16 cellular contexts compared by ENCODE assay signal in genomic region chr16:14095883-14096551, GRCh38. TPM values are rescaled to one million over a fixed set of nuclear protein-coding genes. Genes with fewer than 3 reads are reported as not detected.
DNase-seq lines count a peak whose midpoint lies in the region; ATAC-seq and TF ChIP-seq lines count a peak whose summit lies in the region.
"Had no signal": no experiment of that assay in that cellular context is flagged by ENCODE, and none has a peak within 500 bp of the region (broad histone marks: within the 10 kb centered on the region; RNA-seq: fewer than 3 reads in every experiment).

No MANE protein-coding gene starts in this region.

- H3K27ac ChIP-seq in transverse colon (peak overlapping the region; percentile 63 to 83 (median 70)), SJCRH30 (no peak overlapping the region)

- H3K4me3 ChIP-seq in transverse colon (no peak overlapping the region), SJCRH30 (no peak overlapping the region)
- H3K4me3 ChIP-seq: esophagus muscularis mucosa, heart right ventricle had no signal

- TF ChIP-seq EP300 in transverse colon (IDR thresholded peaks at IDR 0.05; ENCODE audit: low read depth), result no peak

- H3K36me3 Mint-ChIP-seq in activated CD4-positive, alpha-beta T cell treated with anti-CD3 and anti-CD28 coated beads, Interleukin-2, amount 10 ng/mL, durations not matched to agents 24 days and 14 days (ENCODE audit: low read depth), result no peaks in the 10 kb centered on the region

- H3K4me1 Mint-ChIP-seq in activated CD4-positive, alpha-beta T cell treated with anti-CD3 and anti-CD28 coated beads, Interleukin-2, amount 10 ng/mL, durations not matched to agents 24 days and 14 days, result no peaks in the 10 kb centered on the region

- TF ChIP-seq CTCF in transverse colon (IDR thresholded peaks at IDR 0.05), result no peak

- H3K27me3 ChIP-seq in transverse colon (no peaks in the 10 kb centered on the region), SJCRH30 (no peaks in the 10 kb centered on the region)
- H3K27me3 ChIP-seq: BE2C, esophagus muscularis mucosa, heart right ventricle had no signal

- no peaks in the 10 kb centered on the region for H3K27me3 Mint-ChIP-seq in activated CD4-positive, alpha-beta T cell treated with anti-CD3 and anti-CD28 coated beads, Interleukin-2, amount 10 ng/mL, durations not matched to agents 24 days and 14 days
- H3K27me3 Mint-ChIP-seq: dendritic cell treated with granulocyte-macrophage colony-stimulating factor and Interleukin-4, amounts not matched to agents 40 ng/mL and 50 ng/mL, for 4 days had no signal

- H3K9me3 Mint-ChIP-seq in activated CD4-positive, alpha-beta T cell treated with anti-CD3 and anti-CD28 coated beads, Interleukin-2, amount 10 ng/mL, durations not matched to agents 24 days and 14 days, result no peaks in the 10 kb centered on the region
- H3K9me3 Mint-ChIP-seq: dendritic cell treated with granulocyte-macrophage colony-stimulating factor and Interleukin-4, amounts not matched to agents 40 ng/mL and 50 ng/mL, for 4 days had no signal

- H3K9me3 ChIP-seq in transverse colon (no peaks in the 10 kb centered on the region), SJCRH30 (replicated peaks) (no peaks in the 10 kb centered on the region)
- H3K9me3 ChIP-seq: BE2C, esophagus muscularis mucosa, heart right ventricle had no signal

- ATAC-seq in left colon, result peak; percentile 22
- ATAC-seq: heart right ventricle had no signal

- in situ Hi-C loops in transverse colon (cut with MboI; ENCODE audit: low pct_ligation_motif_present in 1 of 4, low pct_unique_long_range_greater_than_20kb in 1 of 4, low sequenced_read_pairs in 3 of 4), result no loop called here

- H3K4me1 ChIP-seq in transverse colon (peaks cover 12 to 66% (median 49%) of the 10 kb centered on the region in 4 donors), SJCRH30 (no peaks in the 10 kb centered on the region)
- H3K4me1 ChIP-seq: BE2C had no signal

- TF ChIP-seq POLR2A in transverse colon (IDR thresholded peaks at IDR 0.05), result no peak

- WGBS in transverse colon (ENCODE audit: low coverage in 1 of 2), 2 donors, result 79 to 85% methylated on average over 9 of the region's 9 CpGs

- no peak overlapping the region for H3K27ac Mint-ChIP-seq in activated CD4-positive, alpha-beta T cell treated with anti-CD3 and anti-CD28 coated beads, Interleukin-2, amount 10 ng/mL, durations not matched to agents 24 days and 14 days
- H3K27ac Mint-ChIP-seq: dendritic cell treated with granulocyte-macrophage colony-stimulating factor and Interleukin-4, amounts not matched to agents 40 ng/mL and 50 ng/mL, for 4 days had no signal

- intact Hi-C loops in left colon (cut with DNase I, micrococcal nuclease), result no loop called here
- intact Hi-C loops in transverse colon (cut with DNase I; ENCODE audit: low total_unique reads), result no loop called here
- intact Hi-C loops in activated CD4-positive, alpha-beta T cell treated with anti-CD3 and anti-CD28 coated beads, Interleukin-2, amount 10 ng/mL, durations not matched to agents 24 days and 14 days (cut with micrococcal nuclease), result no loop called here

- H3K4me3 Mint-ChIP-seq in activated CD4-positive, alpha-beta T cell treated with anti-CD3 and anti-CD28 coated beads, Interleukin-2, amount 10 ng/mL, durations not matched to agents 24 days and 14 days, result no peak overlapping the region
- H3K4me3 Mint-ChIP-seq: dendritic cell treated with granulocyte-macrophage colony-stimulating factor and Interleukin-4, amounts not matched to agents 40 ng/mL and 50 ng/mL, for 4 days had no signal

- DNase-seq in HT1080 (ENCODE audit: low read depth) (peak; percentile 53), astrocyte of the hippocampus (ENCODE audit: low read depth, low spot score) (peak; percentile 30), left colon (no peak), transverse colon (no peak), RPMI8226 (no peak), SJCRH30 (no peak)
- DNase-seq in activated CD4-positive, alpha-beta T cell treated with anti-CD3 and anti-CD28 coated beads, Interleukin-2, amount 10 ng/mL, durations not matched to agents 24 days and 14 days, result no peak
- DNase-seq: activated gamma-delta T cell treated with Interleukin-2 at 50 U/mL for 16 hours; aorta; BE2C; heart right ventricle; NCI-H2029; posterior cingulate gyrus; stimulated activated naive CD4-positive, alpha-beta T cell treated with Interleukin-2 at 50 U/mL for 16 hours had no signal

- H3K36me3 ChIP-seq in transverse colon, result no peaks in the 10 kb centered on the region
- peaks cover 3% of the 10 kb centered on the region; the same call in 1 of the 2 replicates for H3K36me3 ChIP-seq in SJCRH30
- H3K36me3 ChIP-seq: BE2C, esophagus muscularis mucosa, heart right ventricle had no signal

RNA-seq across cellular contexts. Expression of gene MRTFB, which starts 24.9 kb away (rescaled TPM):
- total RNA-seq in HT1080 (2014; rRNA removed; shearing (Covaris generic)), result 2.6 and 5.1 TPM in 2 replicates
- 4.1 and 4.6 TPM in 2 replicates for polyA plus RNA-seq in HT1080 (2015; cell fraction: cytosol; rRNA removed)
- 12.9 and 20.9 TPM in 2 replicates for polyA plus RNA-seq in HT1080 (2015; cell fraction: nucleus; rRNA removed)
- total RNA-seq in left colon (10 to 100 TPM; 40.0 to 44.7 TPM), transverse colon (10 to 100 TPM; 37.8 to 82.7 (median 47.9) TPM)
- total RNA-seq in activated CD4-positive, alpha-beta T cell treated with anti-CD3 and anti-CD28 coated beads, Interleukin-2, amount 10 ng/mL, durations not matched to agents 24 days and 14 days, result 13.1 and 15.0 TPM in 2 replicates
- 10.3 and 16.1 TPM in 2 replicates for total RNA-seq in SJCRH30 (2014; rRNA removed; shearing (Covaris generic))

Comparison
In these comparisons a context has a peak if more than half of its experiments do, and no peak if none do; other contexts are left out.
1. DNase-seq: peak in HT1080 (single experiment) and astrocyte of the hippocampus (single experiment); none in left colon (0 of 2), transverse colon (single experiment), activated CD4-positive, alpha-beta T cell treated with anti-CD3 and anti-CD28 coated beads, Interleukin-2, amount 10 ng/mL, durations not matched to agents 24 days and 14 days (single experiment), RPMI8226 (single experiment) and SJCRH30 (0 of 2).